ENCODE assay signal across 22 cellular contexts in the genomic region with DNA sequence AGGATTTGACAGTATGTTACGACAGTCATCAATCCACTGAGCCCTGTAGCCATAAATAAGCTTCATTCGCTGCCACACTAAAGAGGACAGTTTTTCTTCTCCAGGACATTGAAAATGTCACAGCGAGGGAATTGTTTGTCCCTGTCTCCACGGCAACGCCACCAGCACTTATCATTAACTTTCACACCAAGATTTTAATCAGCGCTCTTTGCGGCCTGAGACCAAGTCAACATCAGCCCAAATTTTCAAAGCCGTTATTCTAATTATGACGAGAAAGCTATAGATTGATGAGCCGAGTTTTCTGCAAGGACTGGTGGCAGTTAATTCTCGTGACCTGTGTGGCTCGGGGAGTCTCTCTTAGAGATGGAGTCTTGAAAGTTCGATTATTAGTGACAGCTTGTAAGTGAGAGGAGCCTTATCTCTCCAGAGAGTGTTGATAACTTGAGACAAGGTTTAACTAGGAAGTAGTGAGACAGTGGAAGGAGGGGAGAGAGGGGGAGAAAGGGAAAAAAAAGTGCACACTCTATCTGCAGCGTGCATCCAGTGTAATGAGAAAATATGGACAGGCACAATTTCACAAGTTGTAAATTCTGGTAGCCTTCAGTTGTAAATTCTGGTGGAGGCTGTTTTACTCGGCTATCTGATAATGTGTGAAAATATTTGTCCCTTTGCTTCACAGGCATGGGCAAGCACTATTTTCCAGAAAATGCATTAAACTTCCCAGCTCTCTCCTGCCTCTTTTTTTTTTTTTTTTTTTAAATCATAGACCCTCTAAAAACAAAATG.
DNase-seq lines count a peak whose midpoint lies in the region; ATAC-seq and TF ChIP-seq lines count a peak whose summit lies in the region.
"Had no signal": no experiment of that assay in that cellular context is flagged by ENCODE, and none has a peak within 500 bp of the region (broad histone marks: within the 10 kb centered on the region; RNA-seq: fewer than 3 reads in every experiment).

No MANE protein-coding gene starts in this region.

- no peaks in the 10 kb centered on the region for H3K36me3 ChIP-seq in right atrium auricular region
- no peaks in the 10 kb centered on the region for H3K36me3 ChIP-seq in GM23338 (ENCODE audit: insufficient read depth)
- H3K36me3 ChIP-seq: prostate gland, uterus had no signal

- H3K4me1 ChIP-seq in right atrium auricular region (no peaks in the 10 kb centered on the region), foreskin keratinocyte (no peaks in the 10 kb centered on the region), GM23338 (ENCODE audit: insufficient read depth) (no peaks in the 10 kb centered on the region; the same call in 1 of the 2 replicates)
- H3K4me1 ChIP-seq: A549, prostate gland, uterus had no signal

- no peaks in the 10 kb centered on the region for H3K9me3 ChIP-seq in right atrium auricular region
- H3K9me3 ChIP-seq: A549, prostate gland, uterus had no signal

- no peaks in the 10 kb centered on the region for H3K79me2 ChIP-seq in GM23338 (replicated peaks; ENCODE audit: insufficient read depth)

- no peak overlapping the region for H3K4me2 ChIP-seq in GM23338
- H3K4me2 ChIP-seq: A549, KMS-11 had no signal

- ATAC-seq in foreskin keratinocyte (no peak), GM23338 (no peak)
- ATAC-seq: A549; activated T-helper 17 cell treated with anti-CD3 and anti-CD28 coated beads, Interleukin-2, amount 50 U/mL, for 72 hours; effector memory CD8-positive, alpha-beta T cell; left colon; T-cell had no signal

- DNase-seq in NCI-H2227 treated with DMSO at 0.1 percent for 48 hours (lab: John Stamatoyannopoulos, UW) (peak; percentile 1), NCI-H2227 (lab: John Stamatoyannopoulos, UW; ENCODE audit: unreplicated experiment) (no peak), NCI-H774 (lab: John Stamatoyannopoulos, UW) (peak; percentile 47), right atrium auricular region (ENCODE audit: low spot score) (no peak), progenitor cell of endocrine pancreas (ENCODE audit: low spot score, unreplicated experiment) (no peak), foreskin keratinocyte (no peak), ACHN (no peak), GM23338 (ENCODE audit: low spot score) (no peak)
- DNase-seq: activated CD4-positive, CD25-positive, alpha-beta regulatory T cell; cerebellar nuclear complex; DMS79; effector memory CD8-positive, alpha-beta T cell; left colon; NCI-H1436 treated with DMSO at 0.1 percent for 48 hours; uterus had no signal

- TF ChIP-seq CTCF in right atrium auricular region (IDR thresholded peaks at IDR 0.05) (no peak), progenitor cell of endocrine pancreas (IDR thresholded peaks at IDR 0.05; ENCODE audit: unreplicated experiment) (no peak), foreskin keratinocyte (conservative IDR thresholded peaks at IDR 0.05) (no peak), GM23338 (conservative IDR thresholded peaks at IDR 0.05; ENCODE audit: low read depth in 2 of 2) (no peak)

- no peaks in the 10 kb centered on the region for H3F3A ChIP-seq in GM23338 (replicated peaks; ENCODE audit: low read depth)

- H3K36me3 Mint-ChIP-seq in progenitor cell of endocrine pancreas (ENCODE audit: insufficient read depth) (no peaks in the 10 kb centered on the region), GM23338 (ENCODE audit: low read depth) (no peaks in the 10 kb centered on the region)
- H3K36me3 Mint-ChIP-seq: T-cell had no signal

- in situ Hi-C loops in ACHN (cut with HindIII; ENCODE audit: low pct_ligation_motif_present, low pct_unique_long_range_greater_than_20kb, low sequenced_read_pairs): no loop called here

- H3K27ac ChIP-seq in right atrium auricular region (peak overlapping the region in 1 of 2 donors; percentile 9), foreskin keratinocyte (no peak overlapping the region), GM23338 (ENCODE audit: low read depth) (no peak overlapping the region)
- H3K27ac ChIP-seq: A549, HL-60, KMS-11, prostate gland, RWPE1, uterus had no signal

- H3K4me1 Mint-ChIP-seq in progenitor cell of endocrine pancreas (ENCODE audit: low read depth): peaks cover 19% of the 10 kb centered on the region
- peaks cover 12% of the 10 kb centered on the region; the same call in 1 of the 3 replicates for H3K4me1 Mint-ChIP-seq in GM23338
- H3K4me1 Mint-ChIP-seq: activated T-helper 17 cell treated with anti-CD3 and anti-CD28 coated beads, Interleukin-2, amount 50 U/mL, for 72 hours had no signal

- peaks cover 45% of the 10 kb centered on the region for H3K27me3 Mint-ChIP-seq in progenitor cell of endocrine pancreas
- H3K27me3 Mint-ChIP-seq in GM23338 (ENCODE audit: insufficient read depth, low read depth, poor library complexity): peaks cover 6% of the 10 kb centered on the region

- H4K20me1 ChIP-seq in GM23338 (replicated peaks; ENCODE audit: insufficient read depth): no peaks in the 10 kb centered on the region

- H3K27ac Mint-ChIP-seq in progenitor cell of endocrine pancreas (no peak overlapping the region), GM23338 (no peak overlapping the region)
- H3K27ac Mint-ChIP-seq: activated T-helper 17 cell treated with anti-CD3 and anti-CD28 coated beads, Interleukin-2, amount 50 U/mL, for 72 hours; effector memory CD8-positive, alpha-beta T cell; T-cell had no signal

- no peak overlapping the region for H2AFZ ChIP-seq in GM23338

- H3K9me2 ChIP-seq in GM23338 (ENCODE audit: insufficient read depth): no peaks in the 10 kb centered on the region

- H3K27me3 ChIP-seq in right atrium auricular region (no peaks in the 10 kb centered on the region), foreskin keratinocyte (peaks cover 17% of the 10 kb centered on the region), GM23338 (ENCODE audit: insufficient read depth) (no peaks in the 10 kb centered on the region)
- H3K27me3 ChIP-seq: uterus had no signal

- H3K4me3 Mint-ChIP-seq in progenitor cell of endocrine pancreas (ENCODE audit: low read depth) (peak overlapping the region; percentile 15), GM23338 (no peak overlapping the region)
- H3K4me3 Mint-ChIP-seq: activated T-helper 17 cell treated with anti-CD3 and anti-CD28 coated beads, Interleukin-2, amount 50 U/mL, for 72 hours; effector memory CD8-positive, alpha-beta T cell; T-cell had no signal

- peak overlapping the region; percentile 24 to 35 for H3K4me3 ChIP-seq in right atrium auricular region
- H3K4me3 ChIP-seq in GM23338: no peak overlapping the region
- H3K4me3 ChIP-seq: A549, prostate gland, uterus had no signal

- H3K9me3 Mint-ChIP-seq in progenitor cell of endocrine pancreas (ENCODE audit: low read depth) (no peaks in the 10 kb centered on the region), GM23338 (no peaks in the 10 kb centered on the region)
- H3K9me3 Mint-ChIP-seq: activated T-helper 17 cell treated with anti-CD3 and anti-CD28 coated beads, Interleukin-2, amount 50 U/mL, for 72 hours; effector memory CD8-positive, alpha-beta T cell; T-cell had no signal

TF ChIP-seq in GM23338, 12 proteins besides CTCF, POLR2A, EP300 and RAD21 (continues in another document):
- no peak for TF ChIP-seq CREB1 (CRISPR knock-in tag; IDR thresholded peaks at IDR 0.05; ENCODE audit: low read depth)
- TF ChIP-seq NANOG (IDR thresholded peaks at IDR 0.05; ENCODE audit: borderline replicate concordance): no peak
- TF ChIP-seq POLR2AphosphoS5 (IDR thresholded peaks at IDR 0.05; ENCODE audit: low read depth): no peak

Comparison
In these comparisons a context has a peak if more than half of its experiments do, and no peak if none do; other contexts are left out.
1. DNase-seq: peak in NCI-H2227 treated with DMSO at 0.1 percent for 48 hours (single experiment) and NCI-H774 (single experiment); none in NCI-H2227 (single experiment), right atrium auricular region (single experiment), progenitor cell of endocrine pancreas (single experiment), foreskin keratinocyte (0 of 2), ACHN (single experiment) and GM23338 (single experiment).